ENCODE assay signal across 24 cellular contexts in the genomic region with DNA sequence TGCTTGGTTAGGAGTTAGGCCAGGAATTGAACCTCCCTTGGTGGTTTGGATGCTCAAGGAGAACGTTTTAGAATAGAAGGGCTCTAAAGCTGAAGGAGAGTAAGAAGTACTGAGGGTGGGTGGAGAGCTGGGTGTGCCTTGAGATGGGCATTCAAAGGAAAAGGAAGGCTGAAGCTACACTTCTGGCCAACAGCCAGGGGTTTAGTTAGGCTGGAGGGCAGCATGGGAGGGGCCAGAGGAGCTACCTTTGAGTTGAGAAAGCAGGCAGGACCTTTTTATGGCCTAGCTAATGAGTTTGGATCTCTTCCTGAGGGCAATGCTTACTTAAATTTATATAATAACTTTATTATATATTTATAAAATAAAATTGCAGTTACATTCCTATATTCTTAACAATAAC.
DNase-seq lines count a peak whose midpoint lies in the region; ATAC-seq, FAIRE-seq and TF ChIP-seq lines count a peak whose summit lies in the region.
"Had no signal": no experiment of that assay in that cellular context is flagged by ENCODE, and none has a peak within 500 bp of the region (broad histone marks: within the 10 kb centered on the region; RNA-seq: fewer than 3 reads in every experiment).

No MANE protein-coding gene starts in this region.

- TF ChIP-seq EP300 in A549 (IDR thresholded peaks at IDR 0.05) = no peak

- H3K27me3 ChIP-seq in adipocyte (replicated peaks; ENCODE audit: control insufficient read depth, insufficient read depth, low read length) = no peaks in the 10 kb centered on the region
- H3K27me3 ChIP-seq: neutrophil had no signal

- ATAC-seq in A549 = peak in 1 of 2 experiments; percentile 50; a peak in 1 of 6 replicates
- no peak for ATAC-seq in GM18519 (IDR thresholded peaks at IDR 0.05; ENCODE audit: low FRiP score, unreplicated experiment)

- POLR2A ChIA-PET in A549 (lab: Yijun Ruan, JAX) = interaction anchor here (1.0 kb wide), 1 partner anchor 421 kb away, joined by 3 read pairs; a partner anchor contains a TSS

- no peak for TF ChIP-seq POLR2A in A549 (IDR thresholded peaks at IDR 0.05; ENCODE audit: low read length)
- no peak for TF ChIP-seq POLR2A in GM12891 (IDR thresholded peaks at IDR 0.05; ENCODE audit: low read depth, low read length)

- CTCF ChIA-PET in A549 (lab: Yijun Ruan, JAX) = no interaction called here

- H3K4me2 ChIP-seq in A549 = peak overlapping the region; percentile 57

- 0% methylated on average over 1 of the region's 1 CpG for WGBS in A549 (ENCODE audit: missing lambda C conversion rate)

- peak overlapping the region; percentile 54 to 59; a peak in 4 of 6 replicates for H3K27ac ChIP-seq in A549
- H3K27ac ChIP-seq: coronary artery, neutrophil, WERI-Rb-1 had no signal

- no peak overlapping the region for H3K4me3 ChIP-seq in A549
- no peak overlapping the region for H3K4me3 ChIP-seq in adipocyte (ENCODE audit: low read length)
- H3K4me3 ChIP-seq: coronary artery, lung had no signal

- H3K9ac ChIP-seq in adipocyte (ENCODE audit: low read length) = no peak overlapping the region

- no peaks in the 10 kb centered on the region for H3K36me3 ChIP-seq in adipocyte (ENCODE audit: control insufficient read depth, insufficient read depth, low read length, severe bottlenecking)
- H3K36me3 ChIP-seq: neutrophil, WERI-Rb-1 had no signal

- DNase-seq in A549 (ENCODE audit: low read depth in 1 of 2, low spot score in 1 of 2) (no peak), HT-29 (ENCODE audit: low spot score) (peak; percentile 82), adipocyte (ENCODE audit: low read depth) (peak; percentile 25), kidney tubule cell (ENCODE audit: low spot score) (peak; percentile 2), GM12891 (ENCODE audit: insufficient read length, low spot score) (no peak), T-helper 2 cell (no peak), inferior parietal cortex (ENCODE audit: extremely low spot score) (no peak)
- DNase-seq: activated CD4-positive, alpha-beta T cell treated with anti-CD3 and anti-CD28 coated beads, Interleukin-2, amount 10 ng/mL, durations not matched to agents 7 days and 5 days; activated naive CD4-positive, alpha-beta T cell treated with Interleukin-2 at 50 U/mL for 16 hours; activated T-cell treated with anti-CD3 and anti-CD28 coated beads, Interleukin-2, amount 50 U/mL, for 48 hours; C1 segment of cervical spinal cord; endodermal cell; Karpas-422; kidney; NCI-H1048; NCI-H187; NCI-H2227 treated with DMSO at 0.1 percent for 48 hours; NCI-H774; trophoblast cell; WERI-Rb-1 had no signal

- no peak for TF ChIP-seq RAD21 in A549 (conservative IDR thresholded peaks at IDR 0.05 in 1 of 2, IDR thresholded peaks at IDR 0.05 in 1 of 2)

- FAIRE-seq in A549 (lab: Jason Lieb, UNC) (no peak), GM12891 (lab: Jason Lieb, UNC) (no peak)
- FAIRE-seq: kidney had no signal

- H3K9me3 ChIP-seq in A549 (peaks cover 16% of the 10 kb centered on the region; the same call in 2 of the 3 replicates), adipocyte (ENCODE audit: control insufficient read depth, low read length) (peaks cover 18% of the 10 kb centered on the region)
- H3K9me3 ChIP-seq: neutrophil had no signal

- TF ChIP-seq CTCF in A549 (IDR thresholded peaks at IDR 0.05) = no peak

- H3K4me1 ChIP-seq in A549 (peaks cover 20% of the 10 kb centered on the region), adipocyte (ENCODE audit: control insufficient read depth, insufficient read depth, low read length) (peaks cover 12% of the 10 kb centered on the region)

TF ChIP-seq in A549, 52 proteins besides CTCF, POLR2A, EP300 and RAD21 (continues in another document):
- no peak for TF ChIP-seq HDAC2 (IDR thresholded peaks at IDR 0.05)
- TF ChIP-seq SMC3 (IDR thresholded peaks at IDR 0.05) = no peak
- TF ChIP-seq, protein P1, sequence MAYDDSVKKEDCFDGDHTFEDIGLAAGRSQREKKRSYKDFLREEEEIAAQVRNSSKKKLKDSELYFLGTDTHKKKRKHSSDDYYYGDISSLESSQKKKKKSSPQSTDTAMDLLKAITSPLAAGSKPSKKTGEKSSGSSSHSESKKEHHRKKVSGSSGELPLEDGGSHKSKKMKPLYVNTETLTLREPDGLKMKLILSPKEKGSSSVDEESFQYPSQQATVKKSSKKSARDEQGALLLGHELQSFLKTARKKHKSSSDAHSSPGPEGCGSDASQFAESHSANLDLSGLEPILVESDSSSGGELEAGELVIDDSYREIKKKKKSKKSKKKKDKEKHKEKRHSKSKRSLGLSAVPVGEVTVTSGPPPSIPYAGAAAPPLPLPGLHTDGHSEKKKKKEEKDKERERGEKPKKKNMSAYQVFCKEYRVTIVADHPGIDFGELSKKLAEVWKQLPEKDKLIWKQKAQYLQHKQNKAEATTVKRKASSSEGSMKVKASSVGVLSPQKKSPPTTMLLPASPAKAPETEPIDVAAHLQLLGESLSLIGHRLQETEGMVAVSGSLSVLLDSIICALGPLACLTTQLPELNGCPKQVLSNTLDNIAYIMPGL (CRISPR knock-in tag; IDR thresholded peaks at IDR 0.05; ENCODE audit: borderline replicate concordance) = no peak
- TF ChIP-seq, protein P2, sequence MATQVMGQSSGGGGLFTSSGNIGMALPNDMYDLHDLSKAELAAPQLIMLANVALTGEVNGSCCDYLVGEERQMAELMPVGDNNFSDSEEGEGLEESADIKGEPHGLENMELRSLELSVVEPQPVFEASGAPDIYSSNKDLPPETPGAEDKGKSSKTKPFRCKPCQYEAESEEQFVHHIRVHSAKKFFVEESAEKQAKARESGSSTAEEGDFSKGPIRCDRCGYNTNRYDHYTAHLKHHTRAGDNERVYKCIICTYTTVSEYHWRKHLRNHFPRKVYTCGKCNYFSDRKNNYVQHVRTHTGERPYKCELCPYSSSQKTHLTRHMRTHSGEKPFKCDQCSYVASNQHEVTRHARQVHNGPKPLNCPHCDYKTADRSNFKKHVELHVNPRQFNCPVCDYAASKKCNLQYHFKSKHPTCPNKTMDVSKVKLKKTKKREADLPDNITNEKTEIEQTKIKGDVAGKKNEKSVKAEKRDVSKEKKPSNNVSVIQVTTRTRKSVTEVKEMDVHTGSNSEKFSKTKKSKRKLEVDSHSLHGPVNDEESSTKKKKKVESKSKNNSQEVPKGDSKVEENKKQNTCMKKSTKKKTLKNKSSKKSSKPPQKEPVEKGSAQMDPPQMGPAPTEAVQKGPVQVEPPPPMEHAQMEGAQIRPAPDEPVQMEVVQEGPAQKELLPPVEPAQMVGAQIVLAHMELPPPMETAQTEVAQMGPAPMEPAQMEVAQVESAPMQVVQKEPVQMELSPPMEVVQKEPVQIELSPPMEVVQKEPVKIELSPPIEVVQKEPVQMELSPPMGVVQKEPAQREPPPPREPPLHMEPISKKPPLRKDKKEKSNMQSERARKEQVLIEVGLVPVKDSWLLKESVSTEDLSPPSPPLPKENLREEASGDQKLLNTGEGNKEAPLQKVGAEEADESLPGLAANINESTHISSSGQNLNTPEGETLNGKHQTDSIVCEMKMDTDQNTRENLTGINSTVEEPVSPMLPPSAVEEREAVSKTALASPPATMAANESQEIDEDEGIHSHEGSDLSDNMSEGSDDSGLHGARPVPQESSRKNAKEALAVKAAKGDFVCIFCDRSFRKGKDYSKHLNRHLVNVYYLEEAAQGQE (IDR thresholded peaks at IDR 0.05) = no peak

TF ChIP-seq in GM12891, 5 proteins besides CTCF, POLR2A, EP300 and RAD21:
- no peak for TF ChIP-seq POU2F2 (IDR thresholded peaks at IDR 0.05; ENCODE audit: low read depth, low read length)
- no peak for TF ChIP-seq POLR2AphosphoS5 (IDR thresholded peaks at IDR 0.05; ENCODE audit: low read depth, low read length)
- TF ChIP-seq PAX5 (IDR thresholded peaks at IDR 0.05; ENCODE audit: insufficient read depth, low read length, severe bottlenecking) = no peak
- TF ChIP-seq TAF1 (IDR thresholded peaks at IDR 0.05; ENCODE audit: low read depth, low read length) = no peak
- TF ChIP-seq SPI1 (IDR thresholded peaks at IDR 0.05; ENCODE audit: low read depth, low read length) = no peak

Comparison
In these comparisons a context has a peak if more than half of its experiments do, and no peak if none do; other contexts are left out.
1. DNase-seq: peak in HT-29 (single experiment), adipocyte (single experiment) and kidney tubule cell (single experiment); none in A549 (0 of 2), GM12891 (single experiment), T-helper 2 cell (0 of 5) and inferior parietal cortex (single experiment).